In genomic region chr13:98500963-98501421, GRCh38 we compare ENCODE assay signal across 13 cellular contexts.
DNase-seq lines count a peak whose midpoint lies in the region; ATAC-seq and TF ChIP-seq lines count a peak whose summit lies in the region.
"Had no signal": no experiment of that assay in that cellular context is flagged by ENCODE, and none has a peak within 500 bp of the region (broad histone marks: within the 10 kb centered on the region; RNA-seq: fewer than 3 reads in every experiment).

No MANE protein-coding gene starts in this region.

- H3K4me1 Mint-ChIP-seq in activated CD4-positive, alpha-beta memory T cell treated with anti-CD3 and anti-CD28 coated beads for 36 hours (ENCODE audit: low read depth) = peaks cover 73% of the 10 kb centered on the region
- H3K4me1 Mint-ChIP-seq in activated CD4-positive, alpha-beta memory T cell treated with anti-CD3 and anti-CD28 coated beads, Interleukin-2, amount 10 ng/mL, durations not matched to agents 7 days and 5 days = peaks cover 66% of the 10 kb centered on the region
- H3K4me1 Mint-ChIP-seq in type B pancreatic cell (ENCODE audit: unreplicated experiment) = peaks cover 68% of the 10 kb centered on the region

- intact Hi-C loops in activated CD4-positive, alpha-beta memory T cell treated with anti-CD3 and anti-CD28 coated beads for 36 hours (cut with micrococcal nuclease) = no loop called here
- intact Hi-C loops in dorsolateral prefrontal cortex (cut with DNase I) = no loop called here

- no peak for DNase-seq in activated CD4-positive, alpha-beta memory T cell treated with anti-CD3 and anti-CD28 coated beads for 36 hours
- DNase-seq in activated CD4-positive, alpha-beta memory T cell treated with anti-CD3 and anti-CD28 coated beads, Interleukin-2, amount 10 ng/mL, durations not matched to agents 7 days and 5 days = no peak
- DNase-seq in type B pancreatic cell (ENCODE audit: extremely low spot score, unreplicated experiment) (no peak), dorsolateral prefrontal cortex (no peak), GM19238 (ENCODE audit: insufficient read length, low spot score) (no peak), NCI-H146 treated with DMSO at 0.1 percent for 48 hours (lab: John Stamatoyannopoulos, UW; ENCODE audit: unreplicated experiment) (no peak)
- DNase-seq: 8988T; activated naive CD4-positive, alpha-beta T cell treated with anti-CD3 and anti-CD28 coated beads for 36 hours; DND-41; NCI-H1092 treated with DMSO at 0.1 percent for 48 hours; OCI-M1 had no signal

- no peak overlapping the region for H3K4me3 Mint-ChIP-seq in activated CD4-positive, alpha-beta memory T cell treated with anti-CD3 and anti-CD28 coated beads for 36 hours
- no peak overlapping the region for H3K4me3 Mint-ChIP-seq in activated CD4-positive, alpha-beta memory T cell treated with anti-CD3 and anti-CD28 coated beads, Interleukin-2, amount 10 ng/mL, durations not matched to agents 7 days and 5 days
- no peak overlapping the region for H3K4me3 Mint-ChIP-seq in type B pancreatic cell
- H3K4me3 Mint-ChIP-seq: activated naive CD4-positive, alpha-beta T cell treated with anti-CD3 and anti-CD28 coated beads for 36 hours had no signal

- no peak overlapping the region for H3K27ac ChIP-seq in dorsolateral prefrontal cortex

- TF ChIP-seq CTCF in type B pancreatic cell (conservative IDR thresholded peaks at IDR 0.05) = no peak
- no peak for TF ChIP-seq CTCF in dorsolateral prefrontal cortex (IDR thresholded peaks at IDR 0.05 in 54 of 56, conservative IDR thresholded peaks at IDR 0.05 in 2 of 56; ENCODE audit: low read depth in 1 of 56, partially characterized antibody in 56 of 56)

- H3K27ac Mint-ChIP-seq in activated CD4-positive, alpha-beta memory T cell treated with anti-CD3 and anti-CD28 coated beads for 36 hours = peak overlapping the region; percentile 20
- H3K27ac Mint-ChIP-seq in activated CD4-positive, alpha-beta memory T cell treated with anti-CD3 and anti-CD28 coated beads, Interleukin-2, amount 10 ng/mL, durations not matched to agents 7 days and 5 days = no peak overlapping the region
- H3K27ac Mint-ChIP-seq in type B pancreatic cell = peak overlapping the region; percentile 50
- H3K27ac Mint-ChIP-seq: activated naive CD4-positive, alpha-beta T cell treated with anti-CD3 and anti-CD28 coated beads for 36 hours had no signal

- no peak overlapping the region for H3K4me3 ChIP-seq in dorsolateral prefrontal cortex

- ATAC-seq in GM21786 (IDR thresholded peaks at IDR 0.05; ENCODE audit: unreplicated experiment) (peak; percentile 81), HG03354 (IDR thresholded peaks at IDR 0.05; ENCODE audit: poor library complexity, severe bottlenecking, unreplicated experiment) (peak; percentile 75)

- H3K36me3 Mint-ChIP-seq in activated CD4-positive, alpha-beta memory T cell treated with anti-CD3 and anti-CD28 coated beads for 36 hours = peaks cover 28% of the 10 kb centered on the region
- H3K36me3 Mint-ChIP-seq in activated CD4-positive, alpha-beta memory T cell treated with anti-CD3 and anti-CD28 coated beads, Interleukin-2, amount 10 ng/mL, durations not matched to agents 7 days and 5 days (ENCODE audit: low read depth) = peaks cover 76% of the 10 kb centered on the region
- H3K36me3 Mint-ChIP-seq in type B pancreatic cell = peaks cover 40% of the 10 kb centered on the region

- POLR2A ChIA-PET in activated CD4-positive, alpha-beta memory T cell treated with anti-CD3 and anti-CD28 coated beads for 36 hours (lab: Charles Lee) = interaction anchor here (0.9 to 1.3 kb wide), 3 partner anchors 11 to 19 kb away, joined by 4 to 8 read pairs (median 4); no protein-coding TSS in a partner anchor
- POLR2A ChIA-PET in activated CD4-positive, alpha-beta memory T cell treated with anti-CD3 and anti-CD28 coated beads, Interleukin-2, amount 10 ng/mL, durations not matched to agents 7 days and 5 days (lab: Charles Lee) = no interaction called here

- CTCF ChIA-PET in activated CD4-positive, alpha-beta memory T cell treated with anti-CD3 and anti-CD28 coated beads for 36 hours (lab: Charles Lee) = no interaction called here
- CTCF ChIA-PET in activated CD4-positive, alpha-beta memory T cell treated with anti-CD3 and anti-CD28 coated beads, Interleukin-2, amount 10 ng/mL, durations not matched to agents 7 days and 5 days (lab: Charles Lee) = interaction anchor here (1.3 kb wide), 1 partner anchor 16 kb away, joined by 3 read pairs; no protein-coding TSS in a partner anchor

- no peaks in the 10 kb centered on the region for H3K27me3 Mint-ChIP-seq in activated CD4-positive, alpha-beta memory T cell treated with anti-CD3 and anti-CD28 coated beads for 36 hours
- H3K27me3 Mint-ChIP-seq in activated CD4-positive, alpha-beta memory T cell treated with anti-CD3 and anti-CD28 coated beads, Interleukin-2, amount 10 ng/mL, durations not matched to agents 7 days and 5 days = no peaks in the 10 kb centered on the region
- H3K27me3 Mint-ChIP-seq in type B pancreatic cell = no peaks in the 10 kb centered on the region

- H3K27me3 ChIP-seq in dorsolateral prefrontal cortex = no peaks in the 10 kb centered on the region

- H3K9me3 Mint-ChIP-seq in activated CD4-positive, alpha-beta memory T cell treated with anti-CD3 and anti-CD28 coated beads for 36 hours = no peaks in the 10 kb centered on the region
- H3K9me3 Mint-ChIP-seq in activated CD4-positive, alpha-beta memory T cell treated with anti-CD3 and anti-CD28 coated beads, Interleukin-2, amount 10 ng/mL, durations not matched to agents 7 days and 5 days = no peaks in the 10 kb centered on the region
- peaks cover 4% of the 10 kb centered on the region for H3K9me3 Mint-ChIP-seq in type B pancreatic cell
- H3K9me3 Mint-ChIP-seq: activated naive CD4-positive, alpha-beta T cell treated with anti-CD3 and anti-CD28 coated beads for 36 hours had no signal
